ENCODE assay signal across 1 cellular context in genomic region chr19:3537101-3537437, GRCh38.
TF ChIP-seq lines count a peak whose summit lies in the region.

No MANE protein-coding gene starts in this region.

TF ChIP-seq in SK-N-SH treated with all-trans-retinoic acid at 6 μM for 48 hours, 23 proteins besides CTCF, POLR2A, EP300 and RAD21 (continued from another document):
- TF ChIP-seq TSHZ2 (CRISPR knock-in tag; IDR thresholded peaks at IDR 0.05), result no peak
- no peak for TF ChIP-seq ZC3H10 (CRISPR knock-in tag; IDR thresholded peaks at IDR 0.05)
- no peak for TF ChIP-seq CSRNP3 (CRISPR knock-in tag; IDR thresholded peaks at IDR 0.05)
- no peak for TF ChIP-seq ISL1 (CRISPR knock-in tag; IDR thresholded peaks at IDR 0.05)
- no peak for TF ChIP-seq TCF4 (CRISPR knock-in tag; IDR thresholded peaks at IDR 0.05; ENCODE audit: borderline replicate concordance)
- no peak for TF ChIP-seq PATZ1 (CRISPR knock-in tag; IDR thresholded peaks at IDR 0.05; ENCODE audit: borderline replicate concordance)
- TF ChIP-seq CREB5 (CRISPR knock-in tag; IDR thresholded peaks at IDR 0.05; ENCODE audit: low read depth), result no peak
- no peak for TF ChIP-seq OSR1 (CRISPR knock-in tag; IDR thresholded peaks at IDR 0.05)
- TF ChIP-seq ESRRG (CRISPR knock-in tag; IDR thresholded peaks at IDR 0.05), result no peak
- no peak for TF ChIP-seq ZFP30 (CRISPR knock-in tag; IDR thresholded peaks at IDR 0.05)
- no peak for TF ChIP-seq GLIS3 (CRISPR knock-in tag; IDR thresholded peaks at IDR 0.05)
- no peak for TF ChIP-seq PPARA (CRISPR knock-in tag; IDR thresholded peaks at IDR 0.05; ENCODE audit: borderline replicate concordance)
- no peak for TF ChIP-seq POU6F1 (CRISPR knock-in tag; IDR thresholded peaks at IDR 0.05; ENCODE audit: borderline replicate concordance, low read depth)
- no peak for TF ChIP-seq RARB (CRISPR knock-in tag; IDR thresholded peaks at IDR 0.05)
- no peak for TF ChIP-seq TOX (CRISPR knock-in tag; IDR thresholded peaks at IDR 0.05; ENCODE audit: borderline replicate concordance)
